ENCODE assay signal across 9 cellular contexts in the genomic region with DNA sequence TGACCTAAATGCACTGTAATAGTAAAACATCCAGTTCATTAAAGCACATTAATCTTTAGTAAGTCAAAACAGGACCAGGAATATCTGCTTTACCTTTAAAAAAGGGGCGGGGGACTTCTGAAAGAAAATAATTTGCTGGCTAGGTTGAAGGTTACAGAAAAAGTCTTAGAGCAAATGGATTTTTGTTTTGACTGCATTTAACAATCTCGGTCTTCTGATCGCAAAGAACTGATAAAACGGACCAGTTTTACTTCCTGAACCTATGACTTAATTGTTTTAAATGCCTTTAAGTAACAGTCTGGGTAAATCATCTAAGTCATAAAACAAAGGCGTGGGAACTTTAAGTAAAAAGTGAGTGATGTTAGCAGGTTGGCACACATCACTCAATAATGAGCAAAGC. TPM values are rescaled to one million over a fixed set of nuclear protein-coding genes. Genes with fewer than 3 reads are reported as not detected.
DNase-seq lines count a peak whose midpoint lies in the region; ATAC-seq and TF ChIP-seq lines count a peak whose summit lies in the region.
"Had no signal": no experiment of that assay in that cellular context is flagged by ENCODE, and none has a peak within 500 bp of the region (broad histone marks: within the 10 kb centered on the region; RNA-seq: fewer than 3 reads in every experiment).

No MANE protein-coding gene starts in this region.

- H3K27ac ChIP-seq in A673 (ENCODE audit: low read depth, low read length, poor library complexity, severe bottlenecking) (peak overlapping the region; percentile 91), HCT116 (ENCODE audit: low read depth, low read length) (peak overlapping the region; percentile 42; the same call in 1 of the 2 replicates), iPS-20b (ENCODE audit: low read length) (peak overlapping the region; percentile 42)
- H3K27ac ChIP-seq: epithelial cell of prostate had no signal

- H3K9ac ChIP-seq in HCT116 (ENCODE audit: low read length) (peak overlapping the region; percentile 80), iPS-20b (ENCODE audit: low read depth, low read length) (peak overlapping the region; percentile 92)

- peak overlapping the region; percentile 49 for H3K27ac Mint-ChIP-seq in activated CD8-positive, alpha-beta T cell treated with anti-CD3 and anti-CD28 coated beads for 36 hours

- TF ChIP-seq RAD21 in HCT116 (IDR thresholded peaks at IDR 0.05; ENCODE audit: low read depth), result no peak

- no peak overlapping the region for H2AFZ ChIP-seq in HCT116 (ENCODE audit: low read depth, low read length, poor library complexity, severe bottlenecking)

- DNase-seq in A673 (ENCODE audit: low spot score) (no peak), HCT116 (ENCODE audit: low read depth, low spot score) (no peak), glomerular visceral epithelial cell (ENCODE audit: extremely low spot score) (no peak), ureter (ENCODE audit: low spot score) (no peak)
- DNase-seq in activated CD8-positive, alpha-beta T cell treated with anti-CD3 and anti-CD28 coated beads for 36 hours, result no peak
- no peak for DNase-seq in stimulated activated naive CD4-positive, alpha-beta T cell treated with Interleukin-2 at 50 U/mL for 16 hours (lab: John Stamatoyannopoulos, UW)

- BruUV-seq in A673 (replicated peaks; lab: Mats Ljungman, UMichigan) (TSS peak; percentile 68), HCT116 (replicated peaks; lab: Mats Ljungman, UMichigan) (TSS peak; percentile 73)

- peaks cover 35% of the 10 kb centered on the region for H3K36me3 Mint-ChIP-seq in activated CD8-positive, alpha-beta T cell treated with anti-CD3 and anti-CD28 coated beads for 36 hours (ENCODE audit: low read depth)

- POLR2A ChIA-PET in A673 (lab: Charles Lee; ENCODE audit: low non-redundant PET), result no interaction called here
- POLR2A ChIA-PET in HCT116 (lab: Charles Lee), result no interaction called here
- POLR2A ChIA-PET in activated CD8-positive, alpha-beta T cell treated with anti-CD3 and anti-CD28 coated beads for 36 hours (lab: Charles Lee), result no interaction called here

- intact Hi-C loops in A673 (cut with micrococcal nuclease; ENCODE audit: unreplicated experiment) (loop anchor here (5.0 kb wide), 1 partner anchor 80 kb away; no protein-coding TSS in a partner anchor), HCT116 (cut with micrococcal nuclease) (loop anchor here (5.0 kb wide), 2 partner anchors 55 to 440 kb away; partner anchors contain the start of gene ACOXL)
- intact Hi-C loops in activated CD8-positive, alpha-beta T cell treated with anti-CD3 and anti-CD28 coated beads for 36 hours (cut with micrococcal nuclease), result loop anchor here (5.0 kb wide), 1 partner anchor 70 kb away; no protein-coding TSS in a partner anchor

- H3K4me2 ChIP-seq in HCT116 (ENCODE audit: low read length), result peak overlapping the region; percentile 94

- no peak for TF ChIP-seq POLR2A in HCT116 (IDR thresholded peaks at IDR 0.05; ENCODE audit: borderline replicate concordance, extremely low read depth, insufficient read depth, insufficient read length)

- ATAC-seq in HCT116 (no peak), HG03097 (IDR thresholded peaks at IDR 0.05; ENCODE audit: low FRiP score, unreplicated experiment) (no peak)
- ATAC-seq in activated CD8-positive, alpha-beta T cell treated with anti-CD3 and anti-CD28 coated beads for 36 hours, result no peak

- no peaks in the 10 kb centered on the region for H3K9me2 ChIP-seq in HCT116 (ENCODE audit: insufficient read depth)

- H3K9me3 Mint-ChIP-seq in activated CD8-positive, alpha-beta T cell treated with anti-CD3 and anti-CD28 coated beads for 36 hours, result no peaks in the 10 kb centered on the region

- H3K4me3 Mint-ChIP-seq in activated CD8-positive, alpha-beta T cell treated with anti-CD3 and anti-CD28 coated beads for 36 hours, result peak overlapping the region; percentile 91

- H3K36me3 ChIP-seq in A673 (ENCODE audit: insufficient read depth, low read length, poor library complexity, severe bottlenecking), result peaks cover 40% of the 10 kb centered on the region
- peaks cover 12 to 21% of the 10 kb centered on the region in 2 experiments for H3K36me3 ChIP-seq in HCT116 (ENCODE audit: control insufficient read depth in 1 of 2, insufficient read depth in 2 of 2, low read length in 2 of 2)
- peaks cover 38% of the 10 kb centered on the region for H3K36me3 ChIP-seq in iPS-20b (ENCODE audit: insufficient read depth, low read depth, low read length)

- H3K27me3 ChIP-seq in A673 (replicated peaks; ENCODE audit: insufficient read depth, low read depth, low read length, poor library complexity) (no peaks in the 10 kb centered on the region), HCT116 (ENCODE audit: insufficient read depth, low read length) (no peaks in the 10 kb centered on the region), iPS-20b (ENCODE audit: insufficient read depth, low read length) (0 out of 2 replicates have a peak, but pooled peaks cover 5% of the 10 kb centered on the region)

- H3K4me1 ChIP-seq in A673 (ENCODE audit: insufficient read depth, low read length, poor library complexity, severe bottlenecking) (peaks cover 18% of the 10 kb centered on the region), HCT116 (ENCODE audit: control insufficient read depth in 1 of 2, insufficient read depth in 2 of 2, low read length in 2 of 2) (peaks cover 24 to 34% of the 10 kb centered on the region in 2 experiments), iPS-20b (ENCODE audit: insufficient read depth, low read length) (peaks cover 22% of the 10 kb centered on the region; the same call in 1 of the 2 replicates)

- H4K20me1 ChIP-seq in HCT116 (ENCODE audit: insufficient read depth), result peaks cover 4% of the 10 kb centered on the region; the same call in 1 of the 2 replicates

- H3K27me3 Mint-ChIP-seq in activated CD8-positive, alpha-beta T cell treated with anti-CD3 and anti-CD28 coated beads for 36 hours, result peaks cover 5% of the 10 kb centered on the region

- RAD21 ChIA-PET in HCT116 (lab: Charles Lee; ENCODE audit: low non-redundant PET in 1 of 2, low total read pairs in 2 of 2, uncharacterized antibody in 2 of 2, unreplicated experiment in 2 of 2), result no interaction called here

- H3K79me2 ChIP-seq in HCT116 (ENCODE audit: insufficient read depth, low read length), result peaks cover 58% of the 10 kb centered on the region

- TF ChIP-seq CTCF in A673 (conservative IDR thresholded peaks at IDR 0.05; ENCODE audit: low read depth, low read length) (no peak), HCT116 (IDR thresholded peaks at IDR 0.05 in 2 of 3, conservative IDR thresholded peaks at IDR 0.05 in 1 of 3; ENCODE audit: borderline replicate concordance in 1 of 3, insufficient read depth in 1 of 3, low read depth in 2 of 3, low read length in 2 of 3) (no peak)
- no peak for TF ChIP-seq CTCF in activated CD8-positive, alpha-beta T cell treated with anti-CD3 and anti-CD28 coated beads for 36 hours (IDR thresholded peaks at IDR 0.05)

- H3K4me3 ChIP-seq in A673 (ENCODE audit: low read depth, low read length, poor library complexity, severe bottlenecking) (peak overlapping the region; percentile 97), HCT116 (replicated peaks in 1 of 2; ENCODE audit: low read depth in 1 of 2, low read length in 2 of 2) (peak overlapping the region; percentile 68 to 98), iPS-20b (ENCODE audit: low read length) (peak overlapping the region; percentile 80)

- CTCF ChIA-PET in A673 (lab: Charles Lee), result no interaction called here
- CTCF ChIA-PET in HCT116 (lab: Charles Lee), result no interaction called here
- CTCF ChIA-PET in activated CD8-positive, alpha-beta T cell treated with anti-CD3 and anti-CD28 coated beads for 36 hours (lab: Charles Lee), result interaction anchor here (1.5 kb wide), 1 partner anchor 72 kb away, joined by 5 read pairs; no protein-coding TSS in a partner anchor

- H3K4me1 Mint-ChIP-seq in activated CD8-positive, alpha-beta T cell treated with anti-CD3 and anti-CD28 coated beads for 36 hours (ENCODE audit: low read depth), result peaks cover 25% of the 10 kb centered on the region

- H3K9me3 ChIP-seq in A673 (ENCODE audit: low read depth, low read length, poor library complexity, severe bottlenecking), result no peaks in the 10 kb centered on the region
- H3K9me3 ChIP-seq in HCT116 (ENCODE audit: control insufficient read depth in 1 of 2, insufficient read depth in 1 of 2, low read depth in 1 of 2, low read length in 2 of 2), result no peaks in the 10 kb centered on the region
- H3K9me3 ChIP-seq in iPS-20b (ENCODE audit: insufficient read depth, low read depth, low read length), result peaks cover 2% of the 10 kb centered on the region; the same call in 1 of the 2 replicates

TF ChIP-seq in HCT116, 20 proteins besides CTCF, POLR2A, EP300 and RAD21 (continues in another document):
- TF ChIP-seq REST (IDR thresholded peaks at IDR 0.05; ENCODE audit: low read depth) (no peak), ELF1 (IDR thresholded peaks at IDR 0.05; ENCODE audit: borderline replicate concordance, low read depth) (no peak)

RNA-seq across cellular contexts. Expression of gene BUB1, which starts 0.8 kb away (rescaled TPM):
- total RNA-seq in A673 (2021) (98.0 and 108 TPM in 2 replicates), HCT116 (2021; ENCODE audit: unreplicated experiment) (80.2 TPM), ureter (1.4 TPM)
- polyA plus RNA-seq in HCT116 (2012), result 40.2 and 54.6 TPM in 2 replicates
- 100 to 1,000 TPM; 102 to 111 TPM for total RNA-seq in activated CD8-positive, alpha-beta T cell treated with anti-CD3 and anti-CD28 coated beads for 36 hours

RNA-seq across cellular contexts. Expression of gene ACOXL, which starts 55.3 kb away (rescaled TPM):
- total RNA-seq in A673 (2021), result 0.13 TPM in 1 of 2 replicates, not detected in the other
- 5.5 TPM for total RNA-seq in HCT116 (2021; ENCODE audit: unreplicated experiment)
- polyA plus RNA-seq in HCT116 (2012), result 2.1 and 2.9 TPM in 2 replicates
- total RNA-seq in activated CD8-positive, alpha-beta T cell treated with anti-CD3 and anti-CD28 coated beads for 36 hours, result under 1 TPM; 0.14 to 0.56 TPM
- total RNA-seq in ureter, result 52.7 TPM

Comparison
In these comparisons a context has a peak if more than half of its experiments do, and no peak if none do; other contexts are left out.
1. RNA of gene BUB1, which starts 0.8 kb away (total RNA-seq): 102 to 111 TPM in activated CD8-positive, alpha-beta T cell treated with anti-CD3 and anti-CD28 coated beads for 36 hours, 98.0 to 108 TPM in A673 and 80.2 TPM in HCT116 (single experiment); 1.4 TPM in ureter (single experiment); every median in the first group is over 10 times any median in the second.
2. Peak in every context shown above with its lines, with median percentiles within 50 percentile points of each other: H3K27ac ChIP-seq and H3K4me3 ChIP-seq.